2 cellular contexts compared by ENCODE assay signal in genomic region chr1:24163999-24164398, GRCh38.
TF ChIP-seq lines count a peak whose summit lies in the region.

No MANE protein-coding gene starts in this region.

TF ChIP-seq in liver, 16 proteins besides CTCF, POLR2A, EP300 and RAD21:
- TF ChIP-seq HNF4A (conservative IDR thresholded peaks at IDR 0.05) (peak; percentile 12 to 48), ZBTB33 (IDR thresholded peaks at IDR 0.05) (no peak)

TF ChIP-seq in HepG2, 621 proteins besides CTCF, POLR2A, EP300 and RAD21:
- TF ChIP-seq PRDM15 (CRISPR knock-in tag; IDR thresholded peaks at IDR 0.05) (no peak), ZNF232 (CRISPR knock-in tag; IDR thresholded peaks at IDR 0.05; ENCODE audit: borderline replicate concordance) (no peak), HNF4A (CRISPR knock-in tag; IDR thresholded peaks at IDR 0.05) (no peak)
